9 cellular contexts compared by ENCODE assay signal in the genomic region with DNA sequence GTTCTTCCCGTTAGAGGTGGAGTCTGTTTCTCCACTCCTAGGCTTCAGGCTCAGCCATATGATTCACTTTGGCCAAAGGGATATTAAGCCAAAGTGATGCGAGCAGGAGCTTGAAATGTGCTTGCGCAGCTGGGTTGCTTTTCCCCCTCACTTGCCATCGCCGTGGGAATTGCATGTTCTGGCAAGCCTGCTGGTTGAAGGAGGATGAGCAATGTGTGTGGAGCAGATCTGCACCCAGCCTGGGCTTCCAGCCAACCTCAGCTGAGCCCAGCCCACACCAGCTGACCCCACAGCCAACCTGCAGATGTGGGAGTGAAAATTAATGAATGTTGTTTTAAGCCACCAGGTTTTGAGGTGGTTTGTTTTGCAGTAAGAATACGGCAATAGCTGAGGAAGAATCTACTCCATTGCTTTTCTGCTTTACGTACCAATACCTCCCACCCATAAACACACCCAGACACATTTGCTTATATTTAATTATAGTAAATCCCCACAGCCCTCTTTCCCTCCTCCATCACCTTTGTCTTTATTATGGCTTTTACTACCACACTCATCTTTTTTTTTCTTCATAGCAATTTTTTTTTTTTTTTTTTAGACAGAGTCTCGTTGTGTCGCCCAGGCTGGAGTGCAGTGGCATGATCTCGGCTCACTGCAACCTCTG.
DNase-seq lines count a peak whose midpoint lies in the region; ATAC-seq, FAIRE-seq and TF ChIP-seq lines count a peak whose summit lies in the region.
"Had no signal": no experiment of that assay in that cellular context is flagged by ENCODE, and none has a peak within 500 bp of the region (broad histone marks: within the 10 kb centered on the region; RNA-seq: fewer than 3 reads in every experiment).

No MANE protein-coding gene starts in this region.

- H3K4me3 ChIP-seq in pancreas, result no peak overlapping the region
- no peak overlapping the region for H3K4me3 ChIP-seq in esophagus squamous epithelium
- H3K4me3 ChIP-seq in MM.1S (ENCODE audit: low read length), result no peak overlapping the region
- H3K4me3 ChIP-seq: HAP-1 had no signal

- no peaks in the 10 kb centered on the region for H4K20me1 ChIP-seq in MM.1S (ENCODE audit: insufficient read depth, low read length)

- H3K4me1 Mint-ChIP-seq in T-cell, result no peaks in the 10 kb centered on the region

- no peak overlapping the region for H2AFZ ChIP-seq in MM.1S (ENCODE audit: low read length)

- H3K9me2 ChIP-seq in MM.1S (replicated peaks; ENCODE audit: insufficient read depth, low read length), result no peaks in the 10 kb centered on the region

- no peak overlapping the region for H3K27ac Mint-ChIP-seq in T-cell

- ATAC-seq in pancreas (peak in 3 of 4 donors; percentile 61 to 85 (median 62)), T-cell (replicated peaks in 1 of 4) (no peak)

- no peak for FAIRE-seq in pancreas (lab: Jason Lieb, UNC)

- H3K9me3 ChIP-seq in pancreas (no peaks in the 10 kb centered on the region), esophagus squamous epithelium (no peaks in the 10 kb centered on the region), MM.1S (replicated peaks; ENCODE audit: insufficient read depth, low read length) (no peaks in the 10 kb centered on the region)
- H3K9me3 ChIP-seq: HAP-1 had no signal

- no peak overlapping the region for H3K4me2 ChIP-seq in MM.1S (ENCODE audit: low read depth, low read length)

- no peaks in the 10 kb centered on the region for H3K36me3 ChIP-seq in pancreas
- H3K36me3 ChIP-seq in esophagus squamous epithelium, result no peaks in the 10 kb centered on the region
- H3K36me3 ChIP-seq in MM.1S (replicated peaks; ENCODE audit: insufficient read depth, low read length), result no peaks in the 10 kb centered on the region
- H3K36me3 ChIP-seq: HAP-1 had no signal

- TF ChIP-seq CTCF in pancreas (IDR thresholded peaks at IDR 0.05) (no peak), esophagus squamous epithelium (IDR thresholded peaks at IDR 0.05) (no peak), MM.1S (IDR thresholded peaks at IDR 0.05; ENCODE audit: low read length) (no peak)

- H3K4me3 Mint-ChIP-seq in T-cell, result no peak overlapping the region

- no peak overlapping the region for H3K9ac ChIP-seq in MM.1S (ENCODE audit: low read length)

- no peaks in the 10 kb centered on the region for H3K9me3 Mint-ChIP-seq in T-cell

- H3K27ac ChIP-seq in pancreas (no peak overlapping the region), esophagus squamous epithelium (no peak overlapping the region), MM.1S (ENCODE audit: low read length) (no peak overlapping the region)

- no peaks in the 10 kb centered on the region for H3K36me3 Mint-ChIP-seq in T-cell

- H3K27me3 ChIP-seq in pancreas (peaks cover 0 to 5% (median 2%) of the 10 kb centered on the region in 4 donors), esophagus squamous epithelium (no peaks in the 10 kb centered on the region), MM.1S (replicated peaks; ENCODE audit: insufficient read depth, low read length) (no peaks in the 10 kb centered on the region)

- H3K79me2 ChIP-seq in MM.1S (ENCODE audit: low read length), result no peaks in the 10 kb centered on the region

- intact Hi-C loops in pancreas (cut with DNase I) (no loop called here), esophagus squamous epithelium (cut with DNase I) (no loop called here)

- no peak for TF ChIP-seq POLR2A in esophagus squamous epithelium (IDR thresholded peaks at IDR 0.05)

- DNase-seq in GM03348 (ENCODE audit: low spot score) (peak; percentile 77), NCI-H460 (ENCODE audit: extremely low read depth, low read depth) (peak; percentile 1), epidermal melanocyte (ENCODE audit: insufficient read length, low spot score) (peak; percentile 33), pancreas (peak in 3 of 6 donors; percentile 12 to 22 (median 21)), esophagus squamous epithelium (lab: John Stamatoyannopoulos, UW) (no peak), T-cell (no peak), MM.1S (no peak)
- no peak for DNase-seq in stimulated activated CD4-positive, alpha-beta T cell treated with anti-CD3 and anti-CD28 coated beads, Interleukin-15, amount 100 ng/mL, for 24 hours

- POLR2A ChIA-PET in T-cell (lab: Charles Lee), result no interaction called here

- H3F3A ChIP-seq in MM.1S (ENCODE audit: insufficient read depth, low read length), result no peaks in the 10 kb centered on the region

- CTCF ChIA-PET in T-cell (lab: Charles Lee), result no interaction called here

- 50 to 56% methylated on average over 10 of the region's 10 CpGs for WGBS in pancreas, 2 donors
- WGBS in esophagus squamous epithelium, 2 donors, result 17 to 46% methylated on average over 8 of the region's 10 CpGs

- H3K4me1 ChIP-seq in pancreas (no peaks in the 10 kb centered on the region), esophagus squamous epithelium (peaks cover 0 to 20% (median 5%) of the 10 kb centered on the region in 3 donors), MM.1S (ENCODE audit: low read length) (no peaks in the 10 kb centered on the region)
- H3K4me1 ChIP-seq: HAP-1 had no signal

- peaks cover 0 to 15% of the 10 kb centered on the region in 2 donors for H3K27me3 Mint-ChIP-seq in T-cell

Comparison
In these comparisons a context has a peak if more than half of its experiments do, and no peak if none do; other contexts are left out.
1. DNase-seq: peak in GM03348 (single experiment), NCI-H460 (single experiment) and epidermal melanocyte (single experiment); none in esophagus squamous epithelium (single experiment), stimulated activated CD4-positive, alpha-beta T cell treated with anti-CD3 and anti-CD28 coated beads, Interleukin-15, amount 100 ng/mL, for 24 hours (single experiment), T-cell (0 of 34) and MM.1S (single experiment).
2. ATAC-seq: peak in pancreas (3 of 4); none in T-cell (0 of 4).